Comparison of ENCODE assay signal across 7 cellular contexts in the genomic region with DNA sequence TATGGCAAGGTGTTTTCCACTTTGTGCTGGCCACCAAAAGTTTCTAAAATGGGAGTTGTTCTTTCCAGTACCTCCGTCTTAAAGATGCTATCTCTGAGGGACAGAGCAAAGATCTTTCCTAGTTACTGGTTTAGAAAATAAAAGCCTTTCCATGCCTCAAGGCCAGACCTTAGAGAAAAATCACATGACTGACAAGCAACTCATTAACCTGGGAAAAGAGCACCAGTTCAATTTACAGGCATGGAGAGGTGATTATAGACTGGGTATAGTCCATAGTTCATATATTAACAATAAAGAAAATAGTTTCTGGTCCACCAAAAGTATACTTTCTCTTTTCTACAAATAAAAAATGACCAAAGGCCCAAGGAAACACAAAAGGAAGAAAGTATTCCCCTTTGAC.
"Had no signal": no experiment of that assay in that cellular context is flagged by ENCODE, and none has a peak within 500 bp of the region (broad histone marks: within the 10 kb centered on the region; RNA-seq: fewer than 3 reads in every experiment).

No MANE protein-coding gene starts in this region.

- H3K4me3 ChIP-seq: HAP-1 had no signal

- ATAC-seq: HCT116 had no signal

- H3K36me3 ChIP-seq: HAP-1 had no signal

- H3K4me1 ChIP-seq: HAP-1 had no signal

- FAIRE-seq: HTR-8/SVneo had no signal

- H3K9me3 ChIP-seq: HAP-1 had no signal

- DNase-seq: GOT3, H7, HFFc6, KBM-7 had no signal
